Comparison of ENCODE assay signal across 18 cellular contexts in genomic region chr11:35359321-35360058, GRCh38. TPM values are rescaled to one million over a fixed set of nuclear protein-coding genes. Genes with fewer than 3 reads are reported as not detected.
DNase-seq lines count a peak whose midpoint lies in the region; ATAC-seq and TF ChIP-seq lines count a peak whose summit lies in the region.
"Had no signal": no experiment of that assay in that cellular context is flagged by ENCODE, and none has a peak within 500 bp of the region (broad histone marks: within the 10 kb centered on the region; RNA-seq: fewer than 3 reads in every experiment).

No MANE protein-coding gene starts in this region.

- TF ChIP-seq POLR2A in body of pancreas (IDR thresholded peaks at IDR 0.05) (no peak), right lobe of liver (IDR thresholded peaks at IDR 0.05) (no peak), thyroid gland (IDR thresholded peaks at IDR 0.05) (no peak)

- H3K9me3 ChIP-seq in body of pancreas (no peaks in the 10 kb centered on the region), right lobe of liver (no peaks in the 10 kb centered on the region), thyroid gland (no peaks in the 10 kb centered on the region)
- H3K9me3 ChIP-seq: ovary, spleen had no signal

- H3K27ac ChIP-seq in body of pancreas (peak overlapping the region in 3 of 4 donors; percentile 5 to 44 (median 31)), right lobe of liver (peak overlapping the region; percentile 78 to 98 (median 91)), thyroid gland (peak overlapping the region in 2 of 3 donors; percentile 4 to 32)
- H3K27ac ChIP-seq: HL-60, ovary had no signal

- CTCF ChIA-PET in activated naive CD4-positive, alpha-beta T cell treated with anti-CD3 and anti-CD28 coated beads for 36 hours (lab: Charles Lee), result no interaction called here
- CTCF ChIA-PET in activated naive CD4-positive, alpha-beta T cell treated with anti-CD3 and anti-CD28 coated beads, Interleukin-2, amount 10 ng/mL, durations not matched to agents 7 days and 5 days (lab: Charles Lee), result no interaction called here

- H3K27me3 ChIP-seq in body of pancreas, result no peaks in the 10 kb centered on the region
- no peaks in the 10 kb centered on the region for H3K27me3 ChIP-seq in right lobe of liver
- H3K27me3 ChIP-seq in thyroid gland, result no peaks in the 10 kb centered on the region
- H3K27me3 ChIP-seq: ovary, spleen had no signal

- WGBS in body of pancreas, 2 donors, result 49 to 61% methylated on average over 4 of the region's 4 CpGs
- 20% methylated on average over 4 of the region's 4 CpGs for WGBS in right lobe of liver (ENCODE audit: insufficient coverage, low coverage, low lambda C conversion rate, missing lambda C conversion rate)
- 63 to 70% methylated on average over 4 of the region's 4 CpGs for WGBS in thyroid gland, 2 donors

- H3K4me3 ChIP-seq in body of pancreas (no peak overlapping the region), right lobe of liver (peak overlapping the region in 2 of 3 donors; percentile 18 to 60), thyroid gland (replicated peaks in 1 of 3) (no peak overlapping the region)
- H3K4me3 ChIP-seq: ovary, spleen had no signal

- H3K36me3 ChIP-seq in body of pancreas (replicated peaks in 1 of 2; ENCODE audit: insufficient read depth in 1 of 2, low read depth in 2 of 2) (no peaks in the 10 kb centered on the region), right lobe of liver (peaks cover 0 to 7% (median 0%) of the 10 kb centered on the region in 4 donors), thyroid gland (no peaks in the 10 kb centered on the region)
- H3K36me3 ChIP-seq: ovary, spleen had no signal

- H3K36me3 Mint-ChIP-seq in activated naive CD4-positive, alpha-beta T cell treated with anti-CD3 and anti-CD28 coated beads, Interleukin-2, amount 50 U/mL, for 24 hours, result no peaks in the 10 kb centered on the region
- no peaks in the 10 kb centered on the region for H3K36me3 Mint-ChIP-seq in activated naive CD4-positive, alpha-beta T cell treated with anti-CD3 and anti-CD28 coated beads for 36 hours (ENCODE audit: low read depth)
- no peaks in the 10 kb centered on the region for H3K36me3 Mint-ChIP-seq in activated naive CD4-positive, alpha-beta T cell treated with anti-CD3 and anti-CD28 coated beads, Interleukin-2, amount 10 ng/mL, durations not matched to agents 7 days and 5 days
- H3K36me3 Mint-ChIP-seq: activated naive CD8-positive, alpha-beta T cell treated with anti-CD3 and anti-CD28 coated beads for 36 hours; CD4-positive, CD25-positive, alpha-beta regulatory T cell had no signal

- H3K27me3 Mint-ChIP-seq in activated naive CD4-positive, alpha-beta T cell treated with anti-CD3 and anti-CD28 coated beads, Interleukin-2, amount 50 U/mL, for 24 hours, result no peaks in the 10 kb centered on the region
- H3K27me3 Mint-ChIP-seq in activated naive CD4-positive, alpha-beta T cell treated with anti-CD3 and anti-CD28 coated beads for 36 hours (ENCODE audit: low read depth), result no peaks in the 10 kb centered on the region
- peaks cover 18% of the 10 kb centered on the region for H3K27me3 Mint-ChIP-seq in activated naive CD4-positive, alpha-beta T cell treated with anti-CD3 and anti-CD28 coated beads, Interleukin-2, amount 10 ng/mL, durations not matched to agents 7 days and 5 days
- H3K27me3 Mint-ChIP-seq: activated naive CD8-positive, alpha-beta T cell treated with anti-CD3 and anti-CD28 coated beads for 36 hours; CD4-positive, CD25-positive, alpha-beta regulatory T cell had no signal

- H3K27ac Mint-ChIP-seq in activated naive CD4-positive, alpha-beta T cell treated with anti-CD3 and anti-CD28 coated beads, Interleukin-2, amount 50 U/mL, for 24 hours, result peak overlapping the region; percentile 9
- H3K27ac Mint-ChIP-seq in activated naive CD4-positive, alpha-beta T cell treated with anti-CD3 and anti-CD28 coated beads for 36 hours, result no peak overlapping the region
- no peak overlapping the region for H3K27ac Mint-ChIP-seq in activated naive CD4-positive, alpha-beta T cell treated with anti-CD3 and anti-CD28 coated beads, Interleukin-2, amount 10 ng/mL, durations not matched to agents 7 days and 5 days
- H3K27ac Mint-ChIP-seq: activated naive CD8-positive, alpha-beta T cell treated with anti-CD3 and anti-CD28 coated beads for 36 hours had no signal

- no peak for ATAC-seq in body of pancreas
- ATAC-seq in right lobe of liver, result peak; percentile 55 to 77 (median 64)

- no peak for DNase-seq in activated naive CD4-positive, alpha-beta T cell treated with anti-CD3 and anti-CD28 coated beads for 36 hours
- DNase-seq in body of pancreas (peak in 3 of 4 donors; percentile 27 to 51 (median 40)), right lobe of liver (peak in 1 of 3 donors; percentile 71), thyroid gland (no peak), NOMO-1 treated with DMSO at 0.1 percent for 48 hours (lab: John Stamatoyannopoulos, UW; ENCODE audit: unreplicated experiment) (no peak), NCI-H1436 treated with DMSO at 0.1 percent for 48 hours (lab: John Stamatoyannopoulos, UW) (no peak)
- no peak for DNase-seq in activated naive CD4-positive, alpha-beta T cell treated with anti-CD3 and anti-CD28 coated beads, Interleukin-2, amount 10 ng/mL, durations not matched to agents 7 days and 5 days
- DNase-seq: activated CD4-positive, alpha-beta T cell treated with anti-CD3 and anti-CD28 coated beads, Interleukin-2, amount 50 U/mL, for 4 hours; activated naive CD8-positive, alpha-beta T cell treated with anti-CD3 and anti-CD28 coated beads for 36 hours; activated T-cell treated with anti-CD3 and anti-CD28 coated beads, Interleukin-2, amount 50 U/mL, for 1 hour; CD4-positive, CD25-positive, alpha-beta regulatory T cell; central memory CD4-positive, alpha-beta T cell; DMS53; KBM-7; ovary; spleen had no signal

- peaks cover 48% of the 10 kb centered on the region for H3K4me1 ChIP-seq in body of pancreas
- H3K4me1 ChIP-seq in right lobe of liver, result peaks cover 0 to 41% (median 17%) of the 10 kb centered on the region in 4 donors
- H3K4me1 ChIP-seq in thyroid gland, result peaks cover 8 to 24% of the 10 kb centered on the region in 2 donors

- H3K9me3 Mint-ChIP-seq in activated naive CD4-positive, alpha-beta T cell treated with anti-CD3 and anti-CD28 coated beads, Interleukin-2, amount 50 U/mL, for 24 hours, result no peaks in the 10 kb centered on the region
- H3K9me3 Mint-ChIP-seq in activated naive CD4-positive, alpha-beta T cell treated with anti-CD3 and anti-CD28 coated beads for 36 hours, result no peaks in the 10 kb centered on the region
- no peaks in the 10 kb centered on the region for H3K9me3 Mint-ChIP-seq in activated naive CD4-positive, alpha-beta T cell treated with anti-CD3 and anti-CD28 coated beads, Interleukin-2, amount 10 ng/mL, durations not matched to agents 7 days and 5 days
- H3K9me3 Mint-ChIP-seq: activated naive CD8-positive, alpha-beta T cell treated with anti-CD3 and anti-CD28 coated beads for 36 hours had no signal

- no peak overlapping the region for H3K4me3 Mint-ChIP-seq in activated naive CD4-positive, alpha-beta T cell treated with anti-CD3 and anti-CD28 coated beads, Interleukin-2, amount 50 U/mL, for 24 hours
- H3K4me3 Mint-ChIP-seq in activated naive CD4-positive, alpha-beta T cell treated with anti-CD3 and anti-CD28 coated beads for 36 hours, result no peak overlapping the region
- no peak overlapping the region for H3K4me3 Mint-ChIP-seq in activated naive CD4-positive, alpha-beta T cell treated with anti-CD3 and anti-CD28 coated beads, Interleukin-2, amount 10 ng/mL, durations not matched to agents 7 days and 5 days
- H3K4me3 Mint-ChIP-seq: activated naive CD8-positive, alpha-beta T cell treated with anti-CD3 and anti-CD28 coated beads for 36 hours; CD4-positive, CD25-positive, alpha-beta regulatory T cell had no signal

- intact Hi-C loops in activated naive CD4-positive, alpha-beta T cell treated with anti-CD3 and anti-CD28 coated beads for 36 hours (cut with micrococcal nuclease), result no loop called here
- intact Hi-C loops in body of pancreas (cut with DNase I), result no loop called here
- intact Hi-C loops in right lobe of liver (cut with DNase I), result no loop called here
- intact Hi-C loops in thyroid gland (cut with DNase I), result no loop called here

- peaks cover 18% of the 10 kb centered on the region for H3K4me1 Mint-ChIP-seq in activated naive CD4-positive, alpha-beta T cell treated with anti-CD3 and anti-CD28 coated beads, Interleukin-2, amount 50 U/mL, for 24 hours
- H3K4me1 Mint-ChIP-seq in activated naive CD4-positive, alpha-beta T cell treated with anti-CD3 and anti-CD28 coated beads for 36 hours (ENCODE audit: low read depth), result peaks cover 3% of the 10 kb centered on the region
- peaks cover 16% of the 10 kb centered on the region for H3K4me1 Mint-ChIP-seq in activated naive CD4-positive, alpha-beta T cell treated with anti-CD3 and anti-CD28 coated beads, Interleukin-2, amount 10 ng/mL, durations not matched to agents 7 days and 5 days

- no peak for TF ChIP-seq CTCF in body of pancreas (IDR thresholded peaks at IDR 0.05)
- no peak for TF ChIP-seq CTCF in right lobe of liver (IDR thresholded peaks at IDR 0.05)
- TF ChIP-seq CTCF in thyroid gland (IDR thresholded peaks at IDR 0.05), result no peak

RNA-seq across cellular contexts. Expression of gene SLC1A2, which starts 59.9 kb away (rescaled TPM):
- not detected for total RNA-seq in activated naive CD4-positive, alpha-beta T cell treated with anti-CD3 and anti-CD28 coated beads for 36 hours
- total RNA-seq in body of pancreas (10 to 100 TPM; 23.1 to 73.7 TPM), right lobe of liver (10 to 100 TPM in 4 of 6 experiments, 1 to 10 TPM in 2; 7.6 to 87.4 (median 13.3) TPM), thyroid gland (1 to 10 TPM in 1 of 4 donors, under 1 TPM in 3; 0.05 to 1.2 (median 0.54) TPM)
- total RNA-seq: CD4-positive, CD25-positive, alpha-beta regulatory T cell had no signal

Comparison
In these comparisons a context has a peak if more than half of its experiments do, and no peak if none do; other contexts are left out.
1. DNase-seq: peak in body of pancreas (3 of 4); none in activated naive CD4-positive, alpha-beta T cell treated with anti-CD3 and anti-CD28 coated beads for 36 hours (single experiment), thyroid gland (0 of 2), activated naive CD4-positive, alpha-beta T cell treated with anti-CD3 and anti-CD28 coated beads, Interleukin-2, amount 10 ng/mL, durations not matched to agents 7 days and 5 days (single experiment), NOMO-1 treated with DMSO at 0.1 percent for 48 hours (single experiment) and NCI-H1436 treated with DMSO at 0.1 percent for 48 hours (single experiment).
2. H3K27ac ChIP-seq: peak in every context shown above with its lines; median percentile 91 in right lobe of liver; 31 in body of pancreas; 18 in thyroid gland.
3. H3K4me3 ChIP-seq: peak in right lobe of liver (2 of 3); none in body of pancreas (0 of 2) and thyroid gland (0 of 3).